ENCODE assay signal across 16 cellular contexts in genomic region chr1:191886977-191887376, GRCh38.
DNase-seq lines count a peak whose midpoint lies in the region; ATAC-seq and TF ChIP-seq lines count a peak whose summit lies in the region.
"Had no signal": no experiment of that assay in that cellular context is flagged by ENCODE, and none has a peak within 500 bp of the region (broad histone marks: within the 10 kb centered on the region; RNA-seq: fewer than 3 reads in every experiment).

No MANE protein-coding gene starts in this region.

- H3K27me3 Mint-ChIP-seq in activated CD4-positive, alpha-beta T cell treated with anti-CD3 and anti-CD28 coated beads, Interleukin-2, amount 10 ng/mL, durations not matched to agents 7 days and 5 days: no peaks in the 10 kb centered on the region
- H3K27me3 Mint-ChIP-seq: activated CD4-positive, alpha-beta T cell treated with anti-CD3 and anti-CD28 coated beads, Interleukin-2, amount 10 ng/mL, durations not matched to agents 24 days and 14 days had no signal

- no peaks in the 10 kb centered on the region for H3K36me3 Mint-ChIP-seq in activated CD4-positive, alpha-beta T cell treated with anti-CD3 and anti-CD28 coated beads, Interleukin-2, amount 10 ng/mL, durations not matched to agents 7 days and 5 days (ENCODE audit: low read depth)

- CTCF ChIA-PET in activated CD4-positive, alpha-beta T cell treated with anti-CD3 and anti-CD28 coated beads, Interleukin-2, amount 10 ng/mL, durations not matched to agents 7 days and 5 days (lab: Charles Lee): no interaction called here

- no peaks in the 10 kb centered on the region for H3K36me3 ChIP-seq in adipocyte (ENCODE audit: control insufficient read depth, insufficient read depth, low read length, severe bottlenecking)
- H3K36me3 ChIP-seq: ascending aorta had no signal

- ATAC-seq in GM19463 (IDR thresholded peaks at IDR 0.05; ENCODE audit: unreplicated experiment) (peak; percentile 39), HG03103 (IDR thresholded peaks at IDR 0.05; ENCODE audit: low read depth, unreplicated experiment) (peak; percentile 70), GM18520 (IDR thresholded peaks at IDR 0.05; ENCODE audit: unreplicated experiment) (no peak)
- ATAC-seq: PC-3, sciatic nerve had no signal

- no peak overlapping the region for H3K4me3 ChIP-seq in adipocyte (ENCODE audit: low read length)
- H3K4me3 ChIP-seq: ascending aorta had no signal

- no peaks in the 10 kb centered on the region for H3K9me3 ChIP-seq in adipocyte (ENCODE audit: control insufficient read depth, low read length)
- H3K9me3 ChIP-seq: ascending aorta had no signal

- no peak overlapping the region for H3K4me3 Mint-ChIP-seq in activated CD4-positive, alpha-beta T cell treated with anti-CD3 and anti-CD28 coated beads, Interleukin-2, amount 10 ng/mL, durations not matched to agents 7 days and 5 days
- H3K4me3 Mint-ChIP-seq: activated CD4-positive, alpha-beta T cell treated with anti-CD3 and anti-CD28 coated beads, Interleukin-2, amount 10 ng/mL, durations not matched to agents 24 days and 14 days had no signal

- POLR2A ChIA-PET in activated CD4-positive, alpha-beta T cell treated with anti-CD3 and anti-CD28 coated beads, Interleukin-2, amount 10 ng/mL, durations not matched to agents 7 days and 5 days (lab: Charles Lee): no interaction called here

- in situ Hi-C loops in GM13976 (cut with MboI; ENCODE audit: low sequenced_read_pairs, unreplicated experiment): no loop called here

- DNase-seq in GM13976 (ENCODE audit: low spot score): peak; percentile 4
- peak; percentile 14 for DNase-seq in adipocyte (ENCODE audit: low read depth)
- DNase-seq in activated CD4-positive, alpha-beta T cell treated with anti-CD3 and anti-CD28 coated beads, Interleukin-2, amount 10 ng/mL, durations not matched to agents 7 days and 5 days: no peak
- no peak for DNase-seq in NCI-H1436 (lab: John Stamatoyannopoulos, UW)
- no peak for DNase-seq in NCI-H510A (lab: John Stamatoyannopoulos, UW)
- DNase-seq: activated CD4-positive, alpha-beta T cell treated with anti-CD3 and anti-CD28 coated beads, Interleukin-2, amount 10 ng/mL, durations not matched to agents 24 days and 14 days; activated naive CD4-positive, alpha-beta T cell treated with Interleukin-2 at 50 U/mL for 16 hours; foreskin melanocyte; NCI-H187; NCI-H446; PC-3 had no signal

- no peak overlapping the region for H3K27ac Mint-ChIP-seq in activated CD4-positive, alpha-beta T cell treated with anti-CD3 and anti-CD28 coated beads, Interleukin-2, amount 10 ng/mL, durations not matched to agents 7 days and 5 days
- H3K27ac Mint-ChIP-seq: activated CD4-positive, alpha-beta T cell treated with anti-CD3 and anti-CD28 coated beads, Interleukin-2, amount 10 ng/mL, durations not matched to agents 24 days and 14 days had no signal

- peaks cover 8% of the 10 kb centered on the region for H3K4me1 ChIP-seq in adipocyte (ENCODE audit: control insufficient read depth, insufficient read depth, low read length)
- H3K4me1 ChIP-seq: ascending aorta had no signal

- H3K4me1 Mint-ChIP-seq in activated CD4-positive, alpha-beta T cell treated with anti-CD3 and anti-CD28 coated beads, Interleukin-2, amount 10 ng/mL, durations not matched to agents 7 days and 5 days: no peaks in the 10 kb centered on the region
- H3K4me1 Mint-ChIP-seq: activated CD4-positive, alpha-beta T cell treated with anti-CD3 and anti-CD28 coated beads, Interleukin-2, amount 10 ng/mL, durations not matched to agents 24 days and 14 days had no signal

- no peaks in the 10 kb centered on the region for H3K27me3 ChIP-seq in adipocyte (replicated peaks; ENCODE audit: control insufficient read depth, insufficient read depth, low read length)
- H3K27me3 ChIP-seq: ascending aorta had no signal

- no peak overlapping the region for H3K9ac ChIP-seq in adipocyte (ENCODE audit: low read length)

- TF ChIP-seq CTCF in GM13976 (IDR thresholded peaks at IDR 0.05; ENCODE audit: borderline replicate concordance, control extremely low read depth, extremely low read depth, insufficient read depth, missing control alignments): no peak

- no peaks in the 10 kb centered on the region for H3K9me3 Mint-ChIP-seq in activated CD4-positive, alpha-beta T cell treated with anti-CD3 and anti-CD28 coated beads, Interleukin-2, amount 10 ng/mL, durations not matched to agents 7 days and 5 days
- H3K9me3 Mint-ChIP-seq: activated CD4-positive, alpha-beta T cell treated with anti-CD3 and anti-CD28 coated beads, Interleukin-2, amount 10 ng/mL, durations not matched to agents 24 days and 14 days had no signal

Comparison
In these comparisons a context has a peak if more than half of its experiments do, and no peak if none do; other contexts are left out.
1. DNase-seq: peak in GM13976 (single experiment) and adipocyte (single experiment); none in activated CD4-positive, alpha-beta T cell treated with anti-CD3 and anti-CD28 coated beads, Interleukin-2, amount 10 ng/mL, durations not matched to agents 7 days and 5 days (single experiment), NCI-H1436 (single experiment) and NCI-H510A (single experiment).